Comparison of ENCODE assay signal across 28 cellular contexts in the genomic region with DNA sequence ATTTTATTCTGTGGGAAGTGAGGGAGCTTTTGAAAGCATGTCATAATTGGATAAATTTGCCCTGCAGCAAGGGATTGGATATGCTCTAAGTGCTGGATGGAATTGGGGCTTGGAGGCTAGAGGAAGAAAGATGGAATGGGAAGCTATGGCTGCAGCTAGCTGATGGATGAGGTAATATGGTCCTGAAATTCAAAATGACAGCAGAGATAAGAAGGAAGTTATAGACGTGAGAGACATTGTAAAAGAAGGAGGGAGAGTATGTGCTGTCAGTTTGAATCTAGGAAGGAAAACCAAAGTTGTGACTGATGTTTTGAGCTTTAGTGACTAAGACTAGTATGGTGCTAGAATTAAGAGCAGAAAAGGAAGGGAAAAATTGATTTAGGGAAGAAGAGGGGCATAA.
"Had no signal": no experiment of that assay in that cellular context is flagged by ENCODE, and none has a peak within 500 bp of the region (broad histone marks: within the 10 kb centered on the region; RNA-seq: fewer than 3 reads in every experiment).

No MANE protein-coding gene starts in this region.

- H3K4me3 Mint-ChIP-seq: stimulated activated effector memory CD8-positive, alpha-beta T cell treated with anti-CD3 and anti-CD28 coated beads, Interleukin-12 subunit alpha, Interleukin-12 subunit beta, amount 100 ng/mL, for 72 hours; stimulated activated memory B cell treated with anti-CD40 and anti-IgM and Interleukin-4, amounts not matched to agents 10 μg/mL and 1 μg/mL and 100 μg/mL, for 72 hours; stimulated activated naive B cell treated with anti-CD40 and anti-IgM and Interleukin-4, amounts not matched to agents 10 μg/mL and 1 μg/mL and 100 μg/mL, for 72 hours; stimulated activated naive CD8-positive, alpha-beta T cell treated with anti-CD3 and anti-CD28 coated beads, Interleukin-15, amount 100 ng/mL, for 72 hours; stimulated activated naive CD8-positive, alpha-beta T cell treated with anti-CD3 and anti-CD28 coated beads, Interleukin-15, Interleukin-2, amounts not matched to agents 100 ng/mL and 50 ng/mL, for 24 hours; type B pancreatic cell had no signal

- H3K9me3 ChIP-seq: stomach, suprapubic skin, testis, thoracic aorta, thyroid gland, tibial artery, tibial nerve, transverse colon, upper lobe of left lung, upper lobe of right lung, uterus, vagina had no signal

- H3K4me1 ChIP-seq: stomach, testis, thyroid gland, tibial artery, tibial nerve, transverse colon, upper lobe of left lung, upper lobe of right lung, uterus, vagina had no signal

- H3K27ac Mint-ChIP-seq: stimulated activated effector memory CD8-positive, alpha-beta T cell treated with anti-CD3 and anti-CD28 coated beads, Interleukin-12 subunit alpha, Interleukin-12 subunit beta, amount 100 ng/mL, for 72 hours; stimulated activated memory B cell treated with anti-CD40 and anti-IgM and Interleukin-4, amounts not matched to agents 10 μg/mL and 1 μg/mL and 100 μg/mL, for 72 hours; stimulated activated naive B cell treated with anti-CD40 and anti-IgM and Interleukin-4, amounts not matched to agents 10 μg/mL and 1 μg/mL and 100 μg/mL, for 72 hours; stimulated activated naive CD8-positive, alpha-beta T cell treated with anti-CD3 and anti-CD28 coated beads, Interleukin-15, amount 100 ng/mL, for 72 hours; stimulated activated naive CD8-positive, alpha-beta T cell treated with anti-CD3 and anti-CD28 coated beads, Interleukin-15, Interleukin-2, amounts not matched to agents 100 ng/mL and 50 ng/mL, for 24 hours; type B pancreatic cell had no signal

- H3K36me3 ChIP-seq: stomach, suprapubic skin, thoracic aorta, thyroid gland, tibial artery, tibial nerve, transverse colon, upper lobe of left lung, upper lobe of right lung, uterus, vagina had no signal

- DNase-seq: stimulated activated CD4-positive, alpha-beta T cell treated with anti-CD3 and anti-CD28 coated beads, Interleukin-2, amount 100 ng/mL, for 48 hours; stimulated activated CD4-positive, alpha-beta T cell treated with anti-CD3 and anti-CD28 coated beads, Interleukin-4, amount 100 ng/mL, for 1 hour; stimulated activated CD4-positive, alpha-beta T cell treated with anti-CD3 and anti-CD28 coated beads, Interleukin-4, amount 100 ng/mL, for 24 hours; stimulated activated CD4-positive, alpha-beta T cell treated with anti-CD3 and anti-CD28 coated beads, Interleukin-4, amount 100 ng/mL, for 4 hours; stimulated activated CD8-positive, alpha-beta memory T cell treated with anti-CD3 and anti-CD28 coated beads, Interleukin-4, amount 100 ng/mL, for 48 hours; stimulated activated naive B cell treated with anti-CD40 and anti-IgM and Interleukin-4, amounts not matched to agents 10 μg/mL and 1 μg/mL and 100 μg/mL, for 72 hours; stimulated activated naive CD4-positive, alpha-beta T cell; stimulated activated naive CD4-positive, alpha-beta T cell treated with Interleukin-2 at 50 U/mL for 16 hours; stimulated activated naive CD8-positive, alpha-beta T cell treated with anti-CD3 and anti-CD28 coated beads, Interleukin-15, amount 100 ng/mL, for 72 hours; stimulated activated naive CD8-positive, alpha-beta T cell treated with anti-CD3 and anti-CD28 coated beads, Interleukin-15, Interleukin-2, amounts not matched to agents 100 U/mL and 50 U/mL, for 24 hours; stomach; substantia nigra; testis; thyroid gland; tibial artery; transverse colon; trophoblast cell; upper lobe of left lung; upper lobe of right lung; uterus had no signal

- H3K4me1 Mint-ChIP-seq: stimulated activated effector memory CD8-positive, alpha-beta T cell treated with anti-CD3 and anti-CD28 coated beads, Interleukin-12 subunit alpha, Interleukin-12 subunit beta, amount 100 ng/mL, for 72 hours; stimulated activated memory B cell treated with anti-CD40 and anti-IgM and Interleukin-4, amounts not matched to agents 10 μg/mL and 1 μg/mL and 100 μg/mL, for 72 hours; stimulated activated naive B cell treated with anti-CD40 and anti-IgM and Interleukin-4, amounts not matched to agents 10 μg/mL and 1 μg/mL and 100 μg/mL, for 72 hours; stimulated activated naive CD8-positive, alpha-beta T cell treated with anti-CD3 and anti-CD28 coated beads, Interleukin-15, amount 100 ng/mL, for 72 hours had no signal

- H3K9me3 Mint-ChIP-seq: type B pancreatic cell had no signal

- H3K27ac ChIP-seq: stomach, suprapubic skin, testis, thoracic aorta, thyroid gland, tibial artery, tibial nerve, transverse colon, upper lobe of left lung, upper lobe of right lung, uterus, vagina had no signal

- H3K27me3 Mint-ChIP-seq: stimulated activated memory B cell treated with anti-CD40 and anti-IgM and Interleukin-4, amounts not matched to agents 10 μg/mL and 1 μg/mL and 100 μg/mL, for 72 hours; stimulated activated naive B cell treated with anti-CD40 and anti-IgM and Interleukin-4, amounts not matched to agents 10 μg/mL and 1 μg/mL and 100 μg/mL, for 72 hours; stimulated activated naive CD8-positive, alpha-beta T cell treated with anti-CD3 and anti-CD28 coated beads, Interleukin-15, amount 100 ng/mL, for 72 hours; stimulated activated naive CD8-positive, alpha-beta T cell treated with anti-CD3 and anti-CD28 coated beads, Interleukin-15, Interleukin-2, amounts not matched to agents 100 ng/mL and 50 ng/mL, for 24 hours had no signal

- H3K36me3 Mint-ChIP-seq: stimulated activated effector memory CD8-positive, alpha-beta T cell treated with anti-CD3 and anti-CD28 coated beads, Interleukin-12 subunit alpha, Interleukin-12 subunit beta, amount 100 ng/mL, for 72 hours; stimulated activated memory B cell treated with anti-CD40 and anti-IgM and Interleukin-4, amounts not matched to agents 10 μg/mL and 1 μg/mL and 100 μg/mL, for 72 hours; stimulated activated naive B cell treated with anti-CD40 and anti-IgM and Interleukin-4, amounts not matched to agents 10 μg/mL and 1 μg/mL and 100 μg/mL, for 72 hours; type B pancreatic cell had no signal

- H3K4me3 ChIP-seq: stomach, suprapubic skin, testis, thoracic aorta, thyroid gland, tibial artery, tibial nerve, transverse colon, upper lobe of left lung, upper lobe of right lung, uterus, vagina had no signal
